Comparison of ENCODE assay signal across 8 cellular contexts in the genomic region with DNA sequence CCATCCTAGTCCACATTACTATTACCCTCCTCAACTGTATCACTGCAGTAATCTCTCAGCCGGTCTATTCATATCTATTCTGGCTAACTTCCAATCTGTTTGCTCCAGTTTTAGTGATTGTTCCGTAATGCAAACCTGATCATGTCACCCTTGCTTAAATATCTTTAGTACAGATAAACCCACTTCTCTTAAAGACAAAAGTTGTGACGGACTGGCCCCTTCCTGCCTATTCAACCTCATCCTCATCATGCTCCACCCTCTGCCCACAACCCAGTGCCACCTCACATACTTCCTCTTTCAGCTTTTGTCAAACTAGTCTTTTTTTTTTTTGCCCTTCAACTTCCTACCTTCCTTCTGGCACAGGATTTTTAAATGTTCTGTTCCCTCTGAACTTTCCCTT. TPM values are rescaled to one million over a fixed set of nuclear protein-coding genes. Genes with fewer than 3 reads are reported as not detected.
A peak's percentile ranks its signal among the peaks of the same experiment; 100 is the strongest.
DNase-seq lines count a peak whose midpoint lies in the region; ATAC-seq, FAIRE-seq and TF ChIP-seq lines count a peak whose summit lies in the region.

No MANE protein-coding gene starts in this region.

- no peaks in the 10 kb centered on the region for H3K4me1 ChIP-seq in hepatocyte (ENCODE audit: insufficient read depth)

- no peaks in the 10 kb centered on the region for H3K36me3 ChIP-seq in hepatocyte (replicated peaks; ENCODE audit: insufficient read depth, low read depth)

- intact Hi-C loops in cardiac septum (cut with DNase I), result no loop called here

- H3K27ac ChIP-seq in hepatocyte, result no peak overlapping the region

- H3K4me3 ChIP-seq in hepatocyte, result no peak overlapping the region

- no peaks in the 10 kb centered on the region for H4K20me1 ChIP-seq in hepatocyte (ENCODE audit: insufficient read depth, poor library complexity, severe bottlenecking)

- no peaks in the 10 kb centered on the region for H3K9me3 ChIP-seq in hepatocyte (ENCODE audit: low read depth)

- H3K79me2 ChIP-seq in hepatocyte, result no peaks in the 10 kb centered on the region

- no peak for TF ChIP-seq CTCF in hepatocyte (IDR thresholded peaks at IDR 0.05; ENCODE audit: poor library complexity)

- WGBS in hepatocyte (ENCODE audit: low lambda C conversion rate, missing lambda C conversion rate), result 89% methylated on average over 3 of the region's 3 CpGs

- peak; percentile 57 for ATAC-seq in HG02678 (IDR thresholded peaks at IDR 0.05; ENCODE audit: unreplicated experiment)
- ATAC-seq in activated CD4-positive, CD25-positive, alpha-beta regulatory T cell treated with anti-CD3 and anti-CD28 coated beads, Interleukin-2, amount 50 U/mL, for 24 hours, result peak; percentile 78 to 81
- ATAC-seq in HG03457 (IDR thresholded peaks at IDR 0.05; ENCODE audit: unreplicated experiment), result no peak

- H3K9me2 ChIP-seq in hepatocyte (replicated peaks; ENCODE audit: insufficient read depth), result no peaks in the 10 kb centered on the region

- no peak overlapping the region for H3K4me2 ChIP-seq in hepatocyte

- no peak for FAIRE-seq in H54 (lab: Jason Lieb, UNC)

- H2AFZ ChIP-seq in hepatocyte, result no peak overlapping the region

- TF ChIP-seq POLR2A in H54 (IDR thresholded peaks at IDR 0.05; ENCODE audit: low read depth, low read length), result no peak

- H3K27me3 ChIP-seq in hepatocyte, result no peaks in the 10 kb centered on the region

- DNase-seq in cardiac septum (ENCODE audit: low spot score) (peak; percentile 88), AG20443 (ENCODE audit: low spot score) (no peak), H54 (ENCODE audit: insufficient read length, low spot score) (no peak), hepatocyte (ENCODE audit: low spot score) (no peak)
- peak; percentile 34 for DNase-seq in stimulated activated CD8-positive, alpha-beta memory T cell treated with anti-CD3 and anti-CD28 coated beads, Interleukin-4, amount 100 ng/mL, for 24 hours (ENCODE audit: low read depth)

RNA-seq across cellular contexts. Expression of a gene that starts 2.8 kb away (rescaled TPM):
- total RNA-seq in cardiac septum (2.6 TPM), hepatocyte (0.72 and 0.90 TPM in 2 replicates)
- polyA plus RNA-seq in hepatocyte, result 0.50 and 0.69 TPM in 2 replicates

RNA-seq across cellular contexts. Expression of a gene that starts 21.7 kb away (rescaled TPM):
- 565 TPM for total RNA-seq in cardiac septum
- total RNA-seq in hepatocyte, result 291 and 320 TPM in 2 replicates
- polyA plus RNA-seq in hepatocyte, result 289 and 309 TPM in 2 replicates

RNA-seq across cellular contexts. Expression of a gene that starts 22.0 kb away (rescaled TPM):
- total RNA-seq in cardiac septum (29.6 TPM), hepatocyte (37.3 and 44.5 TPM in 2 replicates)
- 49.2 and 55.3 TPM in 2 replicates for polyA plus RNA-seq in hepatocyte

RNA-seq across cellular contexts. Expression of a gene that starts 32.4 kb away (rescaled TPM):
- 0.51 TPM for total RNA-seq in cardiac septum
- 0.33 and 2.0 TPM in 2 replicates for total RNA-seq in hepatocyte
- 0.41 and 0.61 TPM in 2 replicates for polyA plus RNA-seq in hepatocyte

RNA-seq across cellular contexts. Expression of a gene that starts 32.4 kb away (rescaled TPM):
- 0.32 TPM for total RNA-seq in cardiac septum
- 2.6 and 6.5 TPM in 2 replicates for total RNA-seq in hepatocyte
- polyA plus RNA-seq in hepatocyte, result 5.2 TPM in 2 replicates

Comparison
In these comparisons a context has a peak if more than half of its experiments do, and no peak if none do; other contexts are left out.
1. DNase-seq: peak in cardiac septum (single experiment) and stimulated activated CD8-positive, alpha-beta memory T cell treated with anti-CD3 and anti-CD28 coated beads, Interleukin-4, amount 100 ng/mL, for 24 hours (single experiment); none in AG20443 (single experiment), H54 (single experiment) and hepatocyte (single experiment).